Comparison of ENCODE assay signal across 1 cellular context in the genomic region with DNA sequence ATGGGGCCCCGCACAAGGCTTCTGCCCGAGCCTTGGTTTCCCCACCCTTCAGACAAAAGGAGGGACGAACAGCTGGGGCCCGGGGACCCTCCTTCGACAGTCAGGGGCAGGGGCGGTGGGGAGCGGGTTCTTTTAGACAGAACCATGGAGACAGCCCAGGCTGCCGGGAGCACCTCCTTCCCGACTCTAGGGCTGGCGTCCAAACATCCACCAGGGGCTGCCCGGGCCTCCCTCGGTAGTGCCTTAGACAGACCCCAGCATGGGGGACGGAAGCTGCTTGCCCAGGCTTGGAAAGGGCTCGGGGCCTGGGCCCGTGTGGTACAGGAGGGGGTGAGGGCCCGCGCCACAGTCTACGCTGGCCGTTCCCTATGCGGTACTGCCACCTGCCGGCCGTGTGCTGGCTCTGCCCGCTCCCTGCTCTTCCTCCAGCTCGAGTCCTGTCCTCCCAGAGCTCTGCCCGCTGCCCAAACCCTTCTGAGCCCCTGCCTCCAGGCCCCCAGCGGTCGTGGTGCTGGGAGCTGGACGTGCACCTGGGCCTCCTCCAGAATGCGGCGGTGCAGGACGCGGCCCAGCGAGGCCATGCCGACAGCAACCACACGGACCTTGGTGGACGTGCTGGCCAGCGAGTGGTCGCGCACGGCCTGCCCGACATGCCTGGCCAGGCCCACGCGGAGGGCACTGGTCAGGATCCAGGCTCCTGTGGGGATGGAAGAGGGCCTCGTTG.
TF ChIP-seq lines count a peak whose summit lies in the region.

No MANE protein-coding gene starts in this region.

TF ChIP-seq in HepG2, 621 proteins besides CTCF, POLR2A, EP300 and RAD21 (continued from another document and continues in another):
- TF ChIP-seq, protein P1, sequence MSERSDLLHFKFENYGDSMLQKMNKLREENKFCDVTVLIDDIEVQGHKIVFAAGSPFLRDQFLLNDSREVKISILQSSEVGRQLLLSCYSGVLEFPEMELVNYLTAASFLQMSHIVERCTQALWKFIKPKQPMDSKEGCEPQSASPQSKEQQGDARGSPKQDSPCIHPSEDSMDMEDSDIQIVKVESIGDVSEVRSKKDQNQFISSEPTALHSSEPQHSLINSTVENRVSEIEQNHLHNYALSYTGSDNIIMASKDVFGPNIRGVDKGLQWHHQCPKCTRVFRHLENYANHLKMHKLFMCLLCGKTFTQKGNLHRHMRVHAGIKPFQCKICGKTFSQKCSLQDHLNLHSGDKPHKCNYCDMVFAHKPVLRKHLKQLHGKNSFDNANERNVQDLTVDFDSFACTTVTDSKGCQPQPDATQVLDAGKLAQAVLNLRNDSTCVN (CRISPR knock-in tag; IDR thresholded peaks at IDR 0.05; ENCODE audit: borderline replicate concordance), result no peak
- TF ChIP-seq IRX3 (CRISPR knock-in tag; IDR thresholded peaks at IDR 0.05; ENCODE audit: borderline replicate concordance, low read depth) (no peak), NFYC (CRISPR knock-in tag; IDR thresholded peaks at IDR 0.05) (no peak), ZNF773 (CRISPR knock-in tag; IDR thresholded peaks at IDR 0.05; ENCODE audit: borderline replicate concordance) (no peak), KLF13 (CRISPR knock-in tag; IDR thresholded peaks at IDR 0.05) (no peak), TAF1 (CRISPR knock-in tag; IDR thresholded peaks at IDR 0.05) (no peak), RFX3 (CRISPR knock-in tag; IDR thresholded peaks at IDR 0.05) (no peak), ARNT (IDR thresholded peaks at IDR 0.05) (no peak), PCBP2 (optimal IDR thresholded peaks at IDR 0.05; ENCODE audit: low read depth, low read length, poor library complexity, severe bottlenecking) (no peak), SMAD9 (CRISPR knock-in tag; IDR thresholded peaks at IDR 0.05) (0 out of 2 replicates have a peak, but pooled peaks have one; percentile 75), ZNF878 (CRISPR knock-in tag; IDR thresholded peaks at IDR 0.05) (no peak), SALL1 (CRISPR knock-in tag; IDR thresholded peaks at IDR 0.05) (peak; percentile 39; the same call in 1 of the 2 replicates), ETV5 (CRISPR knock-in tag; IDR thresholded peaks at IDR 0.05; ENCODE audit: borderline replicate concordance) (no peak), CBX5 (CRISPR knock-in tag; IDR thresholded peaks at IDR 0.05; ENCODE audit: borderline replicate concordance) (no peak), ZNF12 (CRISPR knock-in tag; IDR thresholded peaks at IDR 0.05) (no peak), HMG20B (CRISPR knock-in tag; conservative IDR thresholded peaks at IDR 0.05) (no peak), ZNF746 (CRISPR knock-in tag; IDR thresholded peaks at IDR 0.05) (no peak), SETDB1 (CRISPR knock-in tag; IDR thresholded peaks at IDR 0.05; ENCODE audit: borderline replicate concordance) (no peak), NR2F2 (IDR thresholded peaks at IDR 0.05; ENCODE audit: borderline replicate concordance, low read depth) (no peak), SATB2 (CRISPR knock-in tag; IDR thresholded peaks at IDR 0.05) (no peak), HOXA9 (CRISPR knock-in tag; IDR thresholded peaks at IDR 0.05; ENCODE audit: borderline replicate concordance) (no peak), ZIK1 (CRISPR knock-in tag; IDR thresholded peaks at IDR 0.05; ENCODE audit: borderline replicate concordance, low read depth) (no peak), RNF2 (conservative IDR thresholded peaks at IDR 0.05; ENCODE audit: low read depth) (no peak), HNRNPK (IDR thresholded peaks at IDR 0.05; ENCODE audit: low read depth, low read length, poor library complexity, severe bottlenecking) (no peak), ESRRA (CRISPR knock-in tag; IDR thresholded peaks at IDR 0.05; ENCODE audit: low read depth) (no peak), ZBTB1 (CRISPR knock-in tag; IDR thresholded peaks at IDR 0.05; ENCODE audit: borderline replicate concordance) (no peak), FIP1L1 (IDR thresholded peaks at IDR 0.05; ENCODE audit: borderline replicate concordance, insufficient read depth, low read depth, low read length) (no peak), ZNF350 (CRISPR knock-in tag; IDR thresholded peaks at IDR 0.05; ENCODE audit: borderline replicate concordance, low read depth) (peak; percentile 15; the same call in 1 of the 2 replicates), ZBTB38 (CRISPR knock-in tag; IDR thresholded peaks at IDR 0.05) (peak; percentile 67), ZNF460 (CRISPR knock-in tag; IDR thresholded peaks at IDR 0.05; ENCODE audit: borderline replicate concordance) (no peak), ZNF101 (CRISPR knock-in tag; IDR thresholded peaks at IDR 0.05; ENCODE audit: borderline replicate concordance, low read depth) (no peak), ZNF652 (CRISPR knock-in tag; IDR thresholded peaks at IDR 0.05; ENCODE audit: borderline replicate concordance, low read depth) (no peak), ZFX (CRISPR knock-in tag; IDR thresholded peaks at IDR 0.05; ENCODE audit: low read depth) (peak; percentile 85), GATA4 (IDR thresholded peaks at IDR 0.05; ENCODE audit: borderline replicate concordance, low read depth) (no peak), MED13 (CRISPR knock-in tag; IDR thresholded peaks at IDR 0.05) (0 out of 2 replicates have a peak, but pooled peaks have one; percentile 72), ZNF879 (CRISPR knock-in tag; IDR thresholded peaks at IDR 0.05) (no peak), ARNTL (CRISPR knock-in tag; IDR thresholded peaks at IDR 0.05) (no peak), ZMAT3 (CRISPR knock-in tag; conservative IDR thresholded peaks at IDR 0.05) (peak; percentile 56; the same call in 1 of the 2 replicates), ZFP91 (CRISPR knock-in tag; IDR thresholded peaks at IDR 0.05; ENCODE audit: borderline replicate concordance) (no peak; the same call in 1 of the 2 replicates), BATF2 (CRISPR knock-in tag; IDR thresholded peaks at IDR 0.05) (no peak), TFDP1 (CRISPR knock-in tag; IDR thresholded peaks at IDR 0.05; ENCODE audit: borderline replicate concordance) (no peak), EZH2 (conservative IDR thresholded peaks at IDR 0.05; ENCODE audit: low read depth, low read length) (0 out of 2 replicates have a peak, but pooled peaks have one; percentile 25), GLI4 (CRISPR knock-in tag; IDR thresholded peaks at IDR 0.05; ENCODE audit: borderline replicate concordance) (no peak)
- TF ChIP-seq, protein P2, sequence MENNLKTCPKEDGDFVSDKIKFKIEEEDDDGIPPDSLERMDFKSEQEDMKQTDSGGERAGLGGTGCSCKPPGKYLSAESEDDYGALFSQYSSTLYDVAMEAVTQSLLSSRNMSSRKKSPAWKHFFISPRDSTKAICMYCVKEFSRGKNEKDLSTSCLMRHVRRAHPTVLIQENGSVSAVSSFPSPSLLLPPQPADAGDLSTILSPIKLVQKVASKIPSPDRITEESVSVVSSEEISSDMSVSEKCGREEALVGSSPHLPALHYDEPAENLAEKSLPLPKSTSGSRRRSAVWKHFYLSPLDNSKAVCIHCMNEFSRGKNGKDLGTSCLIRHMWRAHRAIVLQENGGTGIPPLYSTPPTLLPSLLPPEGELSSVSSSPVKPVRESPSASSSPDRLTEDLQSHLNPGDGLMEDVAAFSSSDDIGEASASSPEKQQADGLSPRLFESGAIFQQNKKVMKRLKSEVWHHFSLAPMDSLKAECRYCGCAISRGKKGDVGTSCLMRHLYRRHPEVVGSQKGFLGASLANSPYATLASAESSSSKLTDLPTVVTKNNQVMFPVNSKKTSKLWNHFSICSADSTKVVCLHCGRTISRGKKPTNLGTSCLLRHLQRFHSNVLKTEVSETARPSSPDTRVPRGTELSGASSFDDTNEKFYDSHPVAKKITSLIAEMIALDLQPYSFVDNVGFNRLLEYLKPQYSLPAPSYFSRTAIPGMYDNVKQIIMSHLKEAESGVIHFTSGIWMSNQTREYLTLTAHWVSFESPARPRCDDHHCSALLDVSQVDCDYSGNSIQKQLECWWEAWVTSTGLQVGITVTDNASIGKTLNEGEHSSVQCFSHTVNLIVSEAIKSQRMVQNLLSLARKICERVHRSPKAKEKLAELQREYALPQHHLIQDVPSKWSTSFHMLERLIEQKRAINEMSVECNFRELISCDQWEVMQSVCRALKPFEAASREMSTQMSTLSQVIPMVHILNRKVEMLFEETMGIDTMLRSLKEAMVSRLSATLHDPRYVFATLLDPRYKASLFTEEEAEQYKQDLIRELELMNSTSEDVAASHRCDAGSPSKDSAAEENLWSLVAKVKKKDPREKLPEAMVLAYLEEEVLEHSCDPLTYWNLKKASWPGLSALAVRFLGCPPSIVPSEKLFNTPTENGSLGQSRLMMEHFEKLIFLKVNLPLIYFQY (CRISPR knock-in tag; IDR thresholded peaks at IDR 0.05; ENCODE audit: borderline replicate concordance), result no peak
- TF ChIP-seq, protein P3, sequence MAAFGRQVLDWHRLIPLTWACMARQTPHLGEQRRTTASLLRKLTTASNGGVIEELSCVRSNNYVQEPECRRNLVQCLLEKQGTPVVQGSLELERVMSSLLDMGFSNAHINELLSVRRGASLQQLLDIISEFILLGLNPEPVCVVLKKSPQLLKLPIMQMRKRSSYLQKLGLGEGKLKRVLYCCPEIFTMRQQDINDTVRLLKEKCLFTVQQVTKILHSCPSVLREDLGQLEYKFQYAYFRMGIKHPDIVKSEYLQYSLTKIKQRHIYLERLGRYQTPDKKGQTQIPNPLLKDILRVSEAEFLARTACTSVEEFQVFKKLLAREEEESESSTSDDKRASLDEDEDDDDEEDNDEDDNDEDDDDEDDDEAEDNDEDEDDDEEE (CRISPR knock-in tag; IDR thresholded peaks at IDR 0.05), result no peak; the same call in 1 of the 2 replicates
- TF ChIP-seq, protein P4, sequence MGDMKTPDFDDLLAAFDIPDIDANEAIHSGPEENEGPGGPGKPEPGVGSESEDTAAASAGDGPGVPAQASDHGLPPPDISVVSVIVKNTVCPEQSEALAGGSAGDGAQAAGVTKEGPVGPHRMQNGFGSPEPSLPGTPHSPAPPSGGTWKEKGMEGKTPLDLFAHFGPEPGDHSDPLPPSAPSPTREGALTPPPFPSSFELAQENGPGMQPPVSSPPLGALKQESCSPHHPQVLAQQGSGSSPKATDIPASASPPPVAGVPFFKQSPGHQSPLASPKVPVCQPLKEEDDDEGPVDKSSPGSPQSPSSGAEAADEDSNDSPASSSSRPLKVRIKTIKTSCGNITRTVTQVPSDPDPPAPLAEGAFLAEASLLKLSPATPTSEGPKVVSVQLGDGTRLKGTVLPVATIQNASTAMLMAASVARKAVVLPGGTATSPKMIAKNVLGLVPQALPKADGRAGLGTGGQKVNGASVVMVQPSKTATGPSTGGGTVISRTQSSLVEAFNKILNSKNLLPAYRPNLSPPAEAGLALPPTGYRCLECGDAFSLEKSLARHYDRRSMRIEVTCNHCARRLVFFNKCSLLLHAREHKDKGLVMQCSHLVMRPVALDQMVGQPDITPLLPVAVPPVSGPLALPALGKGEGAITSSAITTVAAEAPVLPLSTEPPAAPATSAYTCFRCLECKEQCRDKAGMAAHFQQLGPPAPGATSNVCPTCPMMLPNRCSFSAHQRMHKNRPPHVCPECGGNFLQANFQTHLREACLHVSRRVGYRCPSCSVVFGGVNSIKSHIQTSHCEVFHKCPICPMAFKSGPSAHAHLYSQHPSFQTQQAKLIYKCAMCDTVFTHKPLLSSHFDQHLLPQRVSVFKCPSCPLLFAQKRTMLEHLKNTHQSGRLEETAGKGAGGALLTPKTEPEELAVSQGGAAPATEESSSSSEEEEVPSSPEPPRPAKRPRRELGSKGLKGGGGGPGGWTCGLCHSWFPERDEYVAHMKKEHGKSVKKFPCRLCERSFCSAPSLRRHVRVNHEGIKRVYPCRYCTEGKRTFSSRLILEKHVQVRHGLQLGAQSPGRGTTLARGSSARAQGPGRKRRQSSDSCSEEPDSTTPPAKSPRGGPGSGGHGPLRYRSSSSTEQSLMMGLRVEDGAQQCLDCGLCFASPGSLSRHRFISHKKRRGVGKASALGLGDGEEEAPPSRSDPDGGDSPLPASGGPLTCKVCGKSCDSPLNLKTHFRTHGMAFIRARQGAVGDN (CRISPR knock-in tag; IDR thresholded peaks at IDR 0.05), result peak; percentile 75
- TF ChIP-seq, protein P5, sequence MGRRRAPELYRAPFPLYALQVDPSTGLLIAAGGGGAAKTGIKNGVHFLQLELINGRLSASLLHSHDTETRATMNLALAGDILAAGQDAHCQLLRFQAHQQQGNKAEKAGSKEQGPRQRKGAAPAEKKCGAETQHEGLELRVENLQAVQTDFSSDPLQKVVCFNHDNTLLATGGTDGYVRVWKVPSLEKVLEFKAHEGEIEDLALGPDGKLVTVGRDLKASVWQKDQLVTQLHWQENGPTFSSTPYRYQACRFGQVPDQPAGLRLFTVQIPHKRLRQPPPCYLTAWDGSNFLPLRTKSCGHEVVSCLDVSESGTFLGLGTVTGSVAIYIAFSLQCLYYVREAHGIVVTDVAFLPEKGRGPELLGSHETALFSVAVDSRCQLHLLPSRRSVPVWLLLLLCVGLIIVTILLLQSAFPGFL (CRISPR knock-in tag; IDR thresholded peaks at IDR 0.05), result no peak
